9 cellular contexts compared by ENCODE assay signal in the genomic region with DNA sequence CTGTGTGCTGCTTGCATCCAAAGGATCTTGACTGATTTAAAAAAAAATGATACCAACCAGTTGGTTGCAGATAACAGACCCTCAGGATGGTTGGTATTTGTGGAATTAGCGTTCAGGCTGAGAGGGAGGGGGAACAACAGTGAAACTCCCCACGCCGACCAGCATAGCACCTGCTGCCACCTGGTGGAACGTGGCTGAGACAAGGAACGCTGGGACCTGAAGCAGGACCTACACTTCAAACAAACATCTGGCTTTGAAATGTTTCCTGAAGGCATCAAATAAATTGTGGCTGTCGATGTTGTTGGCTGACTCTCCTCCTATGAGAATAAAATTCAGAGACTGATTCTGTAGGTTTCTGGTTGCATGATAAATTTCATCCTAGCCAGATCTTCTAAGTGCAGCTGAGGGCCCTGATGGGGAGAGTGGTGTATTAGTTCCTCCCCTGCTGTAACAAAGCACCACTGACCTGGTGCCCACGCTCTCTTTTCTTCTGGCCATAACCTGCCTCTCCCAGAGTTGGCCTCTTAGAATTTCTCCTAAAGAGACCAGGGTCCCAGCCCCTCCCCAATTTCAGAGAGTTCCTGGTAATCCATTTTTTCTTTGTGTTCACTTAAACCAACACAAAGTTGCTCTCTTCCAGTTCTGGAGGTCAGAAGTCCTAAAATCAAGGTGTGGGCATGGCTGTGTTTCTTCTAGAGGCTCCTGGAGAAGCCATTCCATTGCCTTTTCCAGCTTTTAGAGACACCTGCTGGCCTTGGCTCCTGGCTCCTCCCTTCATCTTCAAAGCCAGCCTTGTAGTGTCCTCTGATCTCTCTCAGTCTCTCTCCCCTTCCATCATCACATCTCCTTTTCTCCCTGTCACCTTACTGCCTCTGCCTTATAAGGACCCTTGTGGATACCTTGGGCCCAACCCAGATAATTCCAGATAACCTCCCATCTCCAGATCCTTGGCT. TPM values are rescaled to one million over a fixed set of nuclear protein-coding genes. Genes with fewer than 3 reads are reported as not detected.
DNase-seq lines count a peak whose midpoint lies in the region; ATAC-seq and TF ChIP-seq lines count a peak whose summit lies in the region.
"Had no signal": no experiment of that assay in that cellular context is flagged by ENCODE, and none has a peak within 500 bp of the region (broad histone marks: within the 10 kb centered on the region; RNA-seq: fewer than 3 reads in every experiment).

No MANE protein-coding gene starts in this region.

- H3K9me3 ChIP-seq in MG63 (no peaks in the 10 kb centered on the region), vagina (no peaks in the 10 kb centered on the region)
- H3K9me3 ChIP-seq: BLaER1 had no signal

- H3K4me1 Mint-ChIP-seq in activated CD4-positive, alpha-beta T cell treated with anti-CD3 and anti-CD28 coated beads, Interleukin-2, amount 10 ng/mL, durations not matched to agents 24 days and 14 days: peaks cover 7% of the 10 kb centered on the region
- H3K4me1 Mint-ChIP-seq in effector memory CD8-positive, alpha-beta T cell (ENCODE audit: low read depth in 2 of 2): peaks cover 7 to 15% of the 10 kb centered on the region in 2 donors
- peaks cover 4 to 11% (median 7%) of the 10 kb centered on the region in 4 donors for H3K4me1 Mint-ChIP-seq in naive thymus-derived CD8-positive, alpha-beta T cell

- intact Hi-C loops in activated CD4-positive, alpha-beta T cell treated with anti-CD3 and anti-CD28 coated beads, Interleukin-2, amount 10 ng/mL, durations not matched to agents 24 days and 14 days (cut with micrococcal nuclease): no loop called here
- intact Hi-C loops in vagina (cut with DNase I): no loop called here

- no peak for TF ChIP-seq POLR2A in vagina (IDR thresholded peaks at IDR 0.05)

- TF ChIP-seq CTCF in vagina (IDR thresholded peaks at IDR 0.05): peak in 2 of 3 experiments; percentile 22 to 45

- peaks cover 25% of the 10 kb centered on the region for H3K27me3 Mint-ChIP-seq in activated CD4-positive, alpha-beta T cell treated with anti-CD3 and anti-CD28 coated beads, Interleukin-2, amount 10 ng/mL, durations not matched to agents 24 days and 14 days
- H3K27me3 Mint-ChIP-seq in effector memory CD8-positive, alpha-beta T cell: peaks cover 22 to 28% of the 10 kb centered on the region in 2 donors
- H3K27me3 Mint-ChIP-seq in naive thymus-derived CD8-positive, alpha-beta T cell: peaks cover 0 to 3% (median 2%) of the 10 kb centered on the region in 5 donors

- DNase-seq in DMS79 treated with DMSO at 0.1 percent for 48 hours (lab: John Stamatoyannopoulos, UW): peak; percentile 2
- DNase-seq in DMS79 (lab: John Stamatoyannopoulos, UW): no peak
- peak; percentile 32 for DNase-seq in MG63
- peak; percentile 84 for DNase-seq in activated CD4-positive, alpha-beta T cell treated with anti-CD3 and anti-CD28 coated beads, Interleukin-2, amount 10 ng/mL, durations not matched to agents 24 days and 14 days
- DNase-seq in effector memory CD8-positive, alpha-beta T cell: peak; percentile 36 to 47 (median 37)
- DNase-seq in naive thymus-derived CD8-positive, alpha-beta T cell: peak in 8 of 10 donors; percentile 28 to 50 (median 36)
- DNase-seq in vagina (ENCODE audit: extremely low spot score in 2 of 2): peak; percentile 46 to 78
- DNase-seq in NCI-H187 (lab: John Stamatoyannopoulos, UW): no peak

- H3K27ac Mint-ChIP-seq in activated CD4-positive, alpha-beta T cell treated with anti-CD3 and anti-CD28 coated beads, Interleukin-2, amount 10 ng/mL, durations not matched to agents 24 days and 14 days: no peak overlapping the region
- no peak overlapping the region for H3K27ac Mint-ChIP-seq in effector memory CD8-positive, alpha-beta T cell
- peak overlapping the region in 4 of 10 donors; percentile 36 to 84 (median 70) for H3K27ac Mint-ChIP-seq in naive thymus-derived CD8-positive, alpha-beta T cell

- no peaks in the 10 kb centered on the region for H3K9me3 Mint-ChIP-seq in activated CD4-positive, alpha-beta T cell treated with anti-CD3 and anti-CD28 coated beads, Interleukin-2, amount 10 ng/mL, durations not matched to agents 24 days and 14 days
- H3K9me3 Mint-ChIP-seq in effector memory CD8-positive, alpha-beta T cell: no peaks in the 10 kb centered on the region
- no peaks in the 10 kb centered on the region for H3K9me3 Mint-ChIP-seq in naive thymus-derived CD8-positive, alpha-beta T cell

- ATAC-seq in effector memory CD8-positive, alpha-beta T cell (replicated peaks): peak; percentile 92
- ATAC-seq in naive thymus-derived CD8-positive, alpha-beta T cell: peak; percentile 93 to 95

- peaks cover 15% of the 10 kb centered on the region for H3K36me3 Mint-ChIP-seq in activated CD4-positive, alpha-beta T cell treated with anti-CD3 and anti-CD28 coated beads, Interleukin-2, amount 10 ng/mL, durations not matched to agents 24 days and 14 days (ENCODE audit: low read depth)
- H3K36me3 Mint-ChIP-seq in effector memory CD8-positive, alpha-beta T cell (ENCODE audit: insufficient read depth): peaks cover 13% of the 10 kb centered on the region
- no peaks in the 10 kb centered on the region for H3K36me3 Mint-ChIP-seq in naive thymus-derived CD8-positive, alpha-beta T cell

- no peaks in the 10 kb centered on the region for H3K36me3 ChIP-seq in MG63
- peaks cover 0 to 4% of the 10 kb centered on the region in 2 donors for H3K36me3 ChIP-seq in vagina

- H3K27ac ChIP-seq in vagina: no peak overlapping the region
- H3K27ac ChIP-seq: BLaER1 had no signal

- POLR2A ChIA-PET in naive thymus-derived CD8-positive, alpha-beta T cell (lab: Charles Lee): no interaction called here

- H3K4me3 Mint-ChIP-seq in activated CD4-positive, alpha-beta T cell treated with anti-CD3 and anti-CD28 coated beads, Interleukin-2, amount 10 ng/mL, durations not matched to agents 24 days and 14 days: no peak overlapping the region
- H3K4me3 Mint-ChIP-seq in effector memory CD8-positive, alpha-beta T cell: no peak overlapping the region
- H3K4me3 Mint-ChIP-seq in naive thymus-derived CD8-positive, alpha-beta T cell: peak overlapping the region in 8 of 10 donors; percentile 49 to 75 (median 65)

- H3K4me3 ChIP-seq in MG63 (no peak overlapping the region), vagina (no peak overlapping the region)
- H3K4me3 ChIP-seq: BLaER1 had no signal

- no peaks in the 10 kb centered on the region for H3K4me1 ChIP-seq in vagina

- no peaks in the 10 kb centered on the region for H3K27me3 ChIP-seq in MG63
- H3K27me3 ChIP-seq in vagina: no peaks in the 10 kb centered on the region
- H3K27me3 ChIP-seq: BLaER1 had no signal

RNA-seq across cellular contexts. Expression of gene APOL2, which starts 17.3 kb away (rescaled TPM):
- 43.4 and 57.9 TPM in 2 replicates for total RNA-seq in MG63 (2014; rRNA removed; shearing (Covaris generic); ENCODE audit: low replicate concordance)
- total RNA-seq in activated CD4-positive, alpha-beta T cell treated with anti-CD3 and anti-CD28 coated beads, Interleukin-2, amount 10 ng/mL, durations not matched to agents 24 days and 14 days: 52.0 and 58.6 TPM in 2 replicates
- total RNA-seq in naive thymus-derived CD8-positive, alpha-beta T cell: 10 to 100 TPM; 58.3 to 64.1 TPM
- 10 to 100 TPM; 11.7 to 16.4 (median 16.3) TPM for polyA plus RNA-seq in naive thymus-derived CD8-positive, alpha-beta T cell
- total RNA-seq in vagina: 63.8 TPM

RNA-seq across cellular contexts. Expression of gene APOL4, which starts 20.5 kb away (rescaled TPM):
- not detected in 2 replicates for total RNA-seq in MG63 (2014; rRNA removed; shearing (Covaris generic); ENCODE audit: low replicate concordance)
- total RNA-seq in activated CD4-positive, alpha-beta T cell treated with anti-CD3 and anti-CD28 coated beads, Interleukin-2, amount 10 ng/mL, durations not matched to agents 24 days and 14 days: 0.17 TPM in 1 of 2 replicates, not detected in the other
- total RNA-seq in naive thymus-derived CD8-positive, alpha-beta T cell: not detected
- not detected for polyA plus RNA-seq in naive thymus-derived CD8-positive, alpha-beta T cell
- 4.2 TPM for total RNA-seq in vagina

RNA-seq across cellular contexts. Expression of gene APOL1, which starts 30.9 kb away (rescaled TPM):
- 0.49 and 2.4 TPM in 2 replicates for total RNA-seq in MG63 (2014; rRNA removed; shearing (Covaris generic); ENCODE audit: low replicate concordance)
- total RNA-seq in activated CD4-positive, alpha-beta T cell treated with anti-CD3 and anti-CD28 coated beads, Interleukin-2, amount 10 ng/mL, durations not matched to agents 24 days and 14 days: 36.2 and 37.3 TPM in 2 replicates
- 10 to 100 TPM; 15.3 to 16.5 TPM for total RNA-seq in naive thymus-derived CD8-positive, alpha-beta T cell
- polyA plus RNA-seq in naive thymus-derived CD8-positive, alpha-beta T cell: 10 to 100 TPM in 1 of 3 donors, 1 to 10 TPM in 2; 3.3 to 11.8 (median 4.6) TPM
- 28.5 TPM for total RNA-seq in vagina

Comparison
In these comparisons a context has a peak if more than half of its experiments do, and no peak if none do; other contexts are left out.
1. DNase-seq: peak in DMS79 treated with DMSO at 0.1 percent for 48 hours (single experiment), MG63 (single experiment), activated CD4-positive, alpha-beta T cell treated with anti-CD3 and anti-CD28 coated beads, Interleukin-2, amount 10 ng/mL, durations not matched to agents 24 days and 14 days (single experiment), effector memory CD8-positive, alpha-beta T cell (3 of 3), naive thymus-derived CD8-positive, alpha-beta T cell (8 of 10) and vagina (2 of 2); none in DMS79 (single experiment) and NCI-H187 (0 of 2).
2. H3K4me3 Mint-ChIP-seq: peak in naive thymus-derived CD8-positive, alpha-beta T cell (8 of 10); none in activated CD4-positive, alpha-beta T cell treated with anti-CD3 and anti-CD28 coated beads, Interleukin-2, amount 10 ng/mL, durations not matched to agents 24 days and 14 days (single experiment) and effector memory CD8-positive, alpha-beta T cell (0 of 2).